14 cellular contexts compared by ENCODE assay signal in the genomic region with DNA sequence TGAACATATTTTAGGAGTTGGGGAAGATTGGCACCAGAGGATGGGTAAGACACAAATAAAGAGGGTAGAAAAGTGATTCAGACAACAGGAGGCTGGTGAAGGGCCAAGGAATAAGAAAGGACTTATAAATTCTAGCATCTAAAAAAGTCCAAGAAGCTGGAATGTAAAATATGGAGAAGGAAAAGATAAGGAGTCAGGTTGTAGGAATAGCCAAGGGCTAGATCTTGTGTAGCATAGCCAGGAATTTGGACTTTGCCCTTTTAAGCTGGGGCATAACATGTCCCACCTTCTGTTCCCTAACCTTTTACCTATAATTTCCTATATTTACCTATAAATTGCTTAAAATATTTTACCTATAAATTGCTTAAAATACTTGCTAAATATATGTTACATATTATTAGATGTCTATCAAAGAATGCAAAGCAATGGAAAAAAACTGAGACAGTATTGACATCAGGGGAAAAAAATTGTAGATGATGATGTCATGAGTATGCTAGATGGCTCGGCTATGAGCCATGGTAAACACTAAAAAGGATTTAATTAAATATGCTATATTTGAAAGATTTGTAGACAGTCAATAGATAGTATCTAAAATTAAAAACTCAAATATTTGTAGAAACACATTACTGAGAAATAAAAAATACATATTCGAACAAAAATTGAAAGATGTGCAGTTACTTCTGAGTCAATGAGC.
A peak's percentile ranks its signal among the peaks of the same experiment; 100 is the strongest.
DNase-seq lines count a peak whose midpoint lies in the region; ATAC-seq and TF ChIP-seq lines count a peak whose summit lies in the region.
"Had no signal": no experiment of that assay in that cellular context is flagged by ENCODE, and none has a peak within 500 bp of the region (broad histone marks: within the 10 kb centered on the region; RNA-seq: fewer than 3 reads in every experiment).

No MANE protein-coding gene starts in this region.

- TF ChIP-seq CTCF in MCF 10A (IDR thresholded peaks at IDR 0.05; ENCODE audit: unreplicated experiment) (no peak), osteocyte (IDR thresholded peaks at IDR 0.05) (no peak)

- CTCF ChIA-PET in activated CD4-positive, alpha-beta memory T cell treated with anti-CD3 and anti-CD28 coated beads for 36 hours (lab: Charles Lee): no interaction called here
- CTCF ChIA-PET in activated CD4-positive, alpha-beta memory T cell treated with anti-CD3 and anti-CD28 coated beads, Interleukin-2, amount 10 ng/mL, durations not matched to agents 7 days and 5 days (lab: Charles Lee): no interaction called here
- CTCF ChIA-PET in MCF 10A (lab: Yijun Ruan, JAX): interaction anchor here (0.6 to 1.2 kb wide), 3 partner anchors 9 to 1425 kb away, joined by 3 to 4 read pairs (median 3); no protein-coding TSS in a partner anchor

- POLR2A ChIA-PET in activated CD4-positive, alpha-beta memory T cell treated with anti-CD3 and anti-CD28 coated beads for 36 hours (lab: Charles Lee): no interaction called here
- POLR2A ChIA-PET in activated CD4-positive, alpha-beta memory T cell treated with anti-CD3 and anti-CD28 coated beads, Interleukin-2, amount 10 ng/mL, durations not matched to agents 7 days and 5 days (lab: Charles Lee): no interaction called here
- POLR2A ChIA-PET in MCF 10A (lab: Yijun Ruan, JAX): interaction anchor here (1.0 to 1.9 kb wide), 4 partner anchors 11 to 462 kb away, joined by 4 to 8 read pairs (median 6); a partner anchor contains a TSS

- no peak for ATAC-seq in GM19023 (IDR thresholded peaks at IDR 0.05; ENCODE audit: unreplicated experiment)
- ATAC-seq: HCT116 had no signal

- DNase-seq in activated CD4-positive, alpha-beta memory T cell treated with anti-CD3 and anti-CD28 coated beads for 36 hours: no peak
- no peak for DNase-seq in activated CD4-positive, alpha-beta memory T cell treated with anti-CD3 and anti-CD28 coated beads, Interleukin-2, amount 10 ng/mL, durations not matched to agents 7 days and 5 days
- DNase-seq in HS-27A (ENCODE audit: low read depth): peak; percentile 51
- DNase-seq in MCF 10A (ENCODE audit: unreplicated experiment): no peak
- no peak for DNase-seq in osteocyte (ENCODE audit: extremely low spot score, unreplicated experiment)
- DNase-seq in GM03348 (ENCODE audit: low spot score): no peak
- DNase-seq in ureter (ENCODE audit: low spot score): no peak
- DNase-seq: NCI-H82, Peyer's patch, sigmoid colon, tibial artery had no signal

- H3K4me3 Mint-ChIP-seq in activated CD4-positive, alpha-beta memory T cell treated with anti-CD3 and anti-CD28 coated beads for 36 hours: no peak overlapping the region
- no peak overlapping the region for H3K4me3 Mint-ChIP-seq in activated CD4-positive, alpha-beta memory T cell treated with anti-CD3 and anti-CD28 coated beads, Interleukin-2, amount 10 ng/mL, durations not matched to agents 7 days and 5 days
- no peak overlapping the region for H3K4me3 Mint-ChIP-seq in MCF 10A (ENCODE audit: unreplicated experiment)
- no peak overlapping the region for H3K4me3 Mint-ChIP-seq in osteocyte (ENCODE audit: unreplicated experiment)
- H3K4me3 Mint-ChIP-seq: mesothelial cell of epicardium had no signal

- peaks cover 39% of the 10 kb centered on the region for H3K9me3 Mint-ChIP-seq in activated CD4-positive, alpha-beta memory T cell treated with anti-CD3 and anti-CD28 coated beads for 36 hours
- peaks cover 32% of the 10 kb centered on the region for H3K9me3 Mint-ChIP-seq in activated CD4-positive, alpha-beta memory T cell treated with anti-CD3 and anti-CD28 coated beads, Interleukin-2, amount 10 ng/mL, durations not matched to agents 7 days and 5 days
- peaks cover 16% of the 10 kb centered on the region for H3K9me3 Mint-ChIP-seq in MCF 10A (ENCODE audit: unreplicated experiment)
- H3K9me3 Mint-ChIP-seq in osteocyte (ENCODE audit: unreplicated experiment): peaks cover 9% of the 10 kb centered on the region

- peak overlapping the region; percentile 67 for H3K27ac Mint-ChIP-seq in activated CD4-positive, alpha-beta memory T cell treated with anti-CD3 and anti-CD28 coated beads for 36 hours
- H3K27ac Mint-ChIP-seq in activated CD4-positive, alpha-beta memory T cell treated with anti-CD3 and anti-CD28 coated beads, Interleukin-2, amount 10 ng/mL, durations not matched to agents 7 days and 5 days: no peak overlapping the region
- H3K27ac Mint-ChIP-seq in MCF 10A (ENCODE audit: low read depth, unreplicated experiment) (peak overlapping the region; percentile 90), osteocyte (ENCODE audit: unreplicated experiment) (peak overlapping the region; percentile 42)
- H3K27ac Mint-ChIP-seq: mesothelial cell of epicardium had no signal

- peaks cover 40% of the 10 kb centered on the region for H3K4me1 Mint-ChIP-seq in activated CD4-positive, alpha-beta memory T cell treated with anti-CD3 and anti-CD28 coated beads for 36 hours (ENCODE audit: low read depth)
- peaks cover 9% of the 10 kb centered on the region for H3K4me1 Mint-ChIP-seq in activated CD4-positive, alpha-beta memory T cell treated with anti-CD3 and anti-CD28 coated beads, Interleukin-2, amount 10 ng/mL, durations not matched to agents 7 days and 5 days
- H3K4me1 Mint-ChIP-seq in MCF 10A (ENCODE audit: insufficient read depth, unreplicated experiment) (peaks cover 17% of the 10 kb centered on the region), osteocyte (ENCODE audit: unreplicated experiment) (peaks cover 12% of the 10 kb centered on the region)

- H3K36me3 Mint-ChIP-seq in activated CD4-positive, alpha-beta memory T cell treated with anti-CD3 and anti-CD28 coated beads for 36 hours: peaks cover 29% of the 10 kb centered on the region
- H3K36me3 Mint-ChIP-seq in activated CD4-positive, alpha-beta memory T cell treated with anti-CD3 and anti-CD28 coated beads, Interleukin-2, amount 10 ng/mL, durations not matched to agents 7 days and 5 days (ENCODE audit: low read depth): peaks cover 37% of the 10 kb centered on the region
- H3K36me3 Mint-ChIP-seq in MCF 10A (ENCODE audit: insufficient read depth, unreplicated experiment) (no peaks in the 10 kb centered on the region), osteocyte (ENCODE audit: unreplicated experiment) (no peaks in the 10 kb centered on the region)

- intact Hi-C loops in activated CD4-positive, alpha-beta memory T cell treated with anti-CD3 and anti-CD28 coated beads for 36 hours (cut with micrococcal nuclease): no loop called here
- intact Hi-C loops in MCF 10A (cut with micrococcal nuclease): no loop called here

- H3K27me3 Mint-ChIP-seq in activated CD4-positive, alpha-beta memory T cell treated with anti-CD3 and anti-CD28 coated beads for 36 hours: no peaks in the 10 kb centered on the region
- no peaks in the 10 kb centered on the region for H3K27me3 Mint-ChIP-seq in activated CD4-positive, alpha-beta memory T cell treated with anti-CD3 and anti-CD28 coated beads, Interleukin-2, amount 10 ng/mL, durations not matched to agents 7 days and 5 days
- H3K27me3 Mint-ChIP-seq in MCF 10A (ENCODE audit: insufficient read depth, unreplicated experiment) (no peaks in the 10 kb centered on the region), osteocyte (ENCODE audit: unreplicated experiment) (no peaks in the 10 kb centered on the region)

- BruUV-seq in MCF 10A (replicated peaks; lab: Mats Ljungman, UMichigan): TSS peak; percentile 94
